In genomic region chr12:120265483-120266179, GRCh38 we compare ENCODE assay signal across 8 cellular contexts. TPM values are rescaled to one million over a fixed set of nuclear protein-coding genes. Genes with fewer than 3 reads are reported as not detected.
DNase-seq lines count a peak whose midpoint lies in the region; ATAC-seq and TF ChIP-seq lines count a peak whose summit lies in the region.

Gene PXN, minus strand, starts transcription at chr12:120265730. Its CDS starts 101 bp downstream, at chr12:120265629.

- H3K36me3 Mint-ChIP-seq in activated naive CD4-positive, alpha-beta T cell treated with anti-CD3 and anti-CD28 coated beads, Interleukin-2, amount 50 U/mL, for 24 hours, result peaks cover 2% of the 10 kb centered on the region
- H3K36me3 Mint-ChIP-seq in osteocyte (ENCODE audit: unreplicated experiment), result no peaks in the 10 kb centered on the region

- H3K27ac Mint-ChIP-seq in activated naive CD4-positive, alpha-beta T cell treated with anti-CD3 and anti-CD28 coated beads, Interleukin-2, amount 50 U/mL, for 24 hours, result peak within 1 kb of the TSS; percentile 93
- peak within 1 kb of the TSS; percentile 64 for H3K27ac Mint-ChIP-seq in osteocyte (ENCODE audit: unreplicated experiment)

- peak within 1 kb of the TSS; percentile 84 for H3K9ac ChIP-seq in SK-N-MC (ENCODE audit: insufficient read length)

- H3K27ac ChIP-seq in SK-N-MC, result no peak within 1 kb of the TSS
- peak within 1 kb of the TSS; percentile 75 to 89 for H3K27ac ChIP-seq in thoracic aorta

- peak; percentile 46 for ATAC-seq in GM21717 (IDR thresholded peaks at IDR 0.05; ENCODE audit: unreplicated experiment)
- peak; percentile 71 for ATAC-seq in thoracic aorta (ENCODE audit: insufficient number of reproducible peaks, low FRiP score, low read depth)

- peak within 1 kb of the TSS; percentile 90 for H3K4me3 ChIP-seq in SK-N-MC
- peak within 1 kb of the TSS; percentile 96 for H3K4me3 ChIP-seq in thoracic aorta

- H3K27me3 ChIP-seq in thoracic aorta (replicated peaks; ENCODE audit: insufficient read depth), result no peaks in the 10 kb centered on the region

- H3K4me1 Mint-ChIP-seq in activated naive CD4-positive, alpha-beta T cell treated with anti-CD3 and anti-CD28 coated beads, Interleukin-2, amount 50 U/mL, for 24 hours, result peaks cover 40% of the 10 kb centered on the region
- peaks cover 37% of the 10 kb centered on the region for H3K4me1 Mint-ChIP-seq in osteocyte (ENCODE audit: unreplicated experiment)

- no peaks in the 10 kb centered on the region for H3K9me3 Mint-ChIP-seq in activated naive CD4-positive, alpha-beta T cell treated with anti-CD3 and anti-CD28 coated beads, Interleukin-2, amount 50 U/mL, for 24 hours
- no peaks in the 10 kb centered on the region for H3K9me3 Mint-ChIP-seq in osteocyte (ENCODE audit: unreplicated experiment)

- DNase-seq in DMS114 treated with DMSO at 0.1 percent for 48 hours (lab: John Stamatoyannopoulos, UW; ENCODE audit: unreplicated experiment), result peak; percentile 51
- DNase-seq in LoVo (ENCODE audit: low spot score), result peak; percentile 94
- DNase-seq in SK-N-MC (ENCODE audit: low read depth, low spot score), result no peak
- DNase-seq in glomerular visceral epithelial cell (ENCODE audit: extremely low spot score), result peak; percentile 90
- DNase-seq in osteocyte (ENCODE audit: extremely low spot score, unreplicated experiment), result peak; percentile 97
- DNase-seq in thoracic aorta (ENCODE audit: low spot score), result peak; percentile 40

- peak within 1 kb of the TSS; percentile 93 for H3K4me3 Mint-ChIP-seq in activated naive CD4-positive, alpha-beta T cell treated with anti-CD3 and anti-CD28 coated beads, Interleukin-2, amount 50 U/mL, for 24 hours
- H3K4me3 Mint-ChIP-seq in osteocyte (ENCODE audit: unreplicated experiment), result peak within 1 kb of the TSS; percentile 88

- no peaks in the 10 kb centered on the region for H3K9me3 ChIP-seq in SK-N-MC (ENCODE audit: low read depth, low read length)
- no peaks in the 10 kb centered on the region for H3K9me3 ChIP-seq in thoracic aorta

- peaks cover 13 to 38% of the 10 kb centered on the region in 2 donors for H3K4me1 ChIP-seq in thoracic aorta (ENCODE audit: control insufficient read depth in 1 of 2, low read depth in 2 of 2)

- TF ChIP-seq CTCF in osteocyte (IDR thresholded peaks at IDR 0.05) (peak; percentile 90), thoracic aorta (IDR thresholded peaks at IDR 0.05) (peak; percentile 84)

- no peaks in the 10 kb centered on the region for H3K27me3 Mint-ChIP-seq in activated naive CD4-positive, alpha-beta T cell treated with anti-CD3 and anti-CD28 coated beads, Interleukin-2, amount 50 U/mL, for 24 hours
- no peaks in the 10 kb centered on the region for H3K27me3 Mint-ChIP-seq in osteocyte (ENCODE audit: unreplicated experiment)

- H3K36me3 ChIP-seq in SK-N-MC (ENCODE audit: insufficient read depth, low read length) (no peaks in the 10 kb centered on the region), thoracic aorta (no peaks in the 10 kb centered on the region)

RNA-seq across cellular contexts. Expression of gene PXN, which starts in this region (rescaled TPM):
- 76.7 and 79.9 TPM in 2 replicates for total RNA-seq in osteocyte
- total RNA-seq in thoracic aorta, result 100 to 1,000 TPM in 1 of 2 donors, 10 to 100 TPM in 1; 93.0 to 105 TPM
